8 cellular contexts compared by ENCODE assay signal in the genomic region with DNA sequence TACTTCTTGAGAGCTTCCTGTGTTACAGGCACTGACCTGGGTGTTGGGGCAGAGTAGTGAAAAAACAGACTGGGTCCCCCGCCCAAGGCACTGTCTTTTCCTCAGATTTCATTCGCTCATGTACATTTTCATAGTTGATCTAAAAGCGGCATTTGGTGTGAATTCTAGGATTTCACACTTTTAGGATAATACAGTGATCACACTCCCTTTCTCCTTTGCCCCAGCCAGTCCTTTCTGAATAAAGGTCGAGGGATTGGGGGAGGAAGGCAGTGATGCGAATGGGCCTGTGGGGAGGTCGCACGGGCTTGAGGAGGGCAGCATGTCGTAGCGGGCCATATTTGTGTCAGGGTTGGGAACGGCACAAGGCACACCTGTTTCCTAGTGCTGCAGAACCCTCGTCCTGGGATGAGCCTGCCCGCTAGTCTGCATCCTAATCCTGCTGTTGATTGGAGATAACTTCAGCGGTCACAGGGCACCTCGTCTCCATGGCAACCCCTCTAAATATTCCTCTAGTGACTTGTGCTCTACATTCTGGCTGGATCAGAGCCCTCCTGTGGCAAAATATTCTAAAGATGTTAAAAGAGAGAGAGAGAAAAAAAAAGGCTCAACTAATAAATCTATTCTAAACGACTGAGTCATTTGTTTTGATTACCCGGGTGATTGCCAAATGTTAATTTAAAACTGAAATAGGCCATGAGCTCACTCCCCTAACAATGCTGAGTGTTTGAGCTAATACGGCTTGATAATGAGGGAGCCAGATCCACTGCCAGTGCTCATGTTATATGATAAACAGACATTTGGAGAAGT. TPM values are rescaled to one million over a fixed set of nuclear protein-coding genes. Genes with fewer than 3 reads are reported as not detected.
DNase-seq lines count a peak whose midpoint lies in the region; TF ChIP-seq lines count a peak whose summit lies in the region.

No MANE protein-coding gene starts in this region.

- H3K27me3 ChIP-seq in neural progenitor cell (no peaks in the 10 kb centered on the region), WERI-Rb-1 (ENCODE audit: insufficient read depth, low read depth, severe bottlenecking) (peaks cover 6% of the 10 kb centered on the region)

- H3K4me3 Mint-ChIP-seq in Calu3 (ENCODE audit: low read depth, unreplicated experiment) (no peak overlapping the region), neural progenitor cell (peak overlapping the region; percentile 30)

- H3K4me1 ChIP-seq in neural progenitor cell (peaks cover 13% of the 10 kb centered on the region), OCI-LY7 (ENCODE audit: insufficient read depth, low read length, poor library complexity, severe bottlenecking) (no peaks in the 10 kb centered on the region)

- H3K4me2 ChIP-seq in neural progenitor cell: no peak overlapping the region
- no peak overlapping the region for H3K4me2 ChIP-seq in OCI-LY7 (ENCODE audit: low read length)

- H3K4me1 Mint-ChIP-seq in Calu3 (ENCODE audit: low read depth, unreplicated experiment): peaks cover 9% of the 10 kb centered on the region
- peaks cover 58% of the 10 kb centered on the region for H3K4me1 Mint-ChIP-seq in neural progenitor cell

- H3K36me3 ChIP-seq in neural progenitor cell: no peaks in the 10 kb centered on the region
- no peaks in the 10 kb centered on the region for H3K36me3 ChIP-seq in WERI-Rb-1
- H3K36me3 ChIP-seq in OCI-LY7 (ENCODE audit: insufficient read depth, low read length): no peaks in the 10 kb centered on the region

- H3K36me3 Mint-ChIP-seq in Calu3 (ENCODE audit: insufficient read depth, unreplicated experiment) (no peaks in the 10 kb centered on the region), neural progenitor cell (no peaks in the 10 kb centered on the region)

- H3K4me3 ChIP-seq in neural progenitor cell (no peak overlapping the region), WERI-Rb-1 (ENCODE audit: low read depth, low read length) (no peak overlapping the region), OCI-LY7 (ENCODE audit: low read depth, low read length, poor library complexity, severe bottlenecking) (no peak overlapping the region)

- CTCF ChIA-PET in Calu3 (lab: Charles Lee): no interaction called here
- CTCF ChIA-PET in OCI-LY7 (lab: Charles Lee; ENCODE audit: unreplicated experiment): no interaction called here

- TF ChIP-seq CTCF in Calu3 (IDR thresholded peaks at IDR 0.05; ENCODE audit: unreplicated experiment): no peak
- TF ChIP-seq CTCF in neural progenitor cell (IDR thresholded peaks at IDR 0.05): no peak
- no peak for TF ChIP-seq CTCF in WERI-Rb-1 (IDR thresholded peaks at IDR 0.05; ENCODE audit: low read depth, low read length)
- no peak for TF ChIP-seq CTCF in OCI-LY7 (conservative IDR thresholded peaks at IDR 0.05; ENCODE audit: low read length)

- H2AFZ ChIP-seq in neural progenitor cell (replicated peaks) (no peak overlapping the region), OCI-LY7 (ENCODE audit: low read length) (no peak overlapping the region)

- intact Hi-C loops in Calu3 (cut with micrococcal nuclease; ENCODE audit: unreplicated experiment): loop anchor here (10.0 kb wide), 1 partner anchor 316 kb away; a partner anchor contains a TSS
- intact Hi-C loops in OCI-LY7 (cut with micrococcal nuclease; ENCODE audit: unreplicated experiment): no loop called here

- no peaks in the 10 kb centered on the region for H3F3A ChIP-seq in neural progenitor cell (ENCODE audit: low read depth)

- BruUV-seq in Calu3 (replicated peaks; lab: Mats Ljungman, UMichigan) (no TSS peak), OCI-LY7 (replicated peaks; lab: Mats Ljungman, UMichigan) (no TSS peak)

- H3K9ac ChIP-seq in neural progenitor cell: no peak overlapping the region

- H3K9me2 ChIP-seq in OCI-LY7 (ENCODE audit: insufficient read depth, low read length): no peaks in the 10 kb centered on the region

- POLR2A ChIA-PET in OCI-LY7 (lab: Charles Lee): interaction anchor here (0.7 kb wide), 3 partner anchors 18 to 542 kb away, joined by 3 read pairs; no protein-coding TSS in a partner anchor

- H4K20me1 ChIP-seq in neural progenitor cell (ENCODE audit: low read depth): peaks cover 16% of the 10 kb centered on the region
- H4K20me1 ChIP-seq in OCI-LY7 (ENCODE audit: insufficient read depth, low read length): no peaks in the 10 kb centered on the region

- H3K9me3 ChIP-seq in neural progenitor cell (ENCODE audit: low read depth): no peaks in the 10 kb centered on the region
- no peaks in the 10 kb centered on the region for H3K9me3 ChIP-seq in WERI-Rb-1 (ENCODE audit: severe bottlenecking)
- no peaks in the 10 kb centered on the region for H3K9me3 ChIP-seq in OCI-LY7 (ENCODE audit: low read length)

- H3K27ac Mint-ChIP-seq in Calu3 (ENCODE audit: unreplicated experiment): no peak overlapping the region
- H3K27ac Mint-ChIP-seq in neural progenitor cell: peak overlapping the region; percentile 87

- DNase-seq in Calu3 (peak; percentile 4), NCI-H774 (lab: John Stamatoyannopoulos, UW) (peak; percentile 81), fibroblast of gingiva (ENCODE audit: low read depth) (peak; percentile 97), neural progenitor cell (ENCODE audit: low spot score) (peak; percentile 84), activated T-cell treated with anti-CD3 and anti-CD28 coated beads for 4 hours (no peak), WERI-Rb-1 (no peak), OCI-LY7 (ENCODE audit: low spot score) (no peak)
- DNase-seq in activated naive CD4-positive, alpha-beta T cell (lab: John Stamatoyannopoulos, UW): no peak

- H3K27ac ChIP-seq in neural progenitor cell: no peak overlapping the region
- no peak overlapping the region for H3K27ac ChIP-seq in WERI-Rb-1
- no peak overlapping the region for H3K27ac ChIP-seq in OCI-LY7 (ENCODE audit: low read depth, low read length, poor library complexity, severe bottlenecking)

- H3K27me3 Mint-ChIP-seq in Calu3 (ENCODE audit: unreplicated experiment): peaks cover 44% of the 10 kb centered on the region
- peaks cover 6% of the 10 kb centered on the region for H3K27me3 Mint-ChIP-seq in neural progenitor cell (ENCODE audit: insufficient read depth, low read depth)

- peaks cover 3% of the 10 kb centered on the region for H3K79me2 ChIP-seq in neural progenitor cell (ENCODE audit: low read depth)
- H3K79me2 ChIP-seq in OCI-LY7 (ENCODE audit: insufficient read depth, low read depth, low read length): no peaks in the 10 kb centered on the region

- H3K9me3 Mint-ChIP-seq in Calu3 (ENCODE audit: low read depth, unreplicated experiment) (no peaks in the 10 kb centered on the region), neural progenitor cell (peaks cover 7% of the 10 kb centered on the region)

RNA-seq across cellular contexts. Expression of a gene that starts 21.8 kb away (rescaled TPM):
- total RNA-seq in Calu3 (2022) (0.54 and 0.73 TPM in 2 replicates), neural progenitor cell (ENCODE audit: low replicate concordance) (62.1 and 67.6 TPM in 2 replicates), OCI-LY7 (2022) (1.4 and 2.2 TPM in 2 replicates)
- total RNA-seq in OCI-LY7 (2014; rRNA removed; shearing (Covaris generic)): 0.21 TPM in 1 of 2 replicates, not detected in the other

Comparison
In these comparisons a context has a peak if more than half of its experiments do, and no peak if none do; other contexts are left out.
1. DNase-seq: peak in Calu3 (single experiment), NCI-H774 (single experiment), fibroblast of gingiva (single experiment) and neural progenitor cell (single experiment); none in activated T-cell treated with anti-CD3 and anti-CD28 coated beads for 4 hours (single experiment), activated naive CD4-positive, alpha-beta T cell (0 of 4), WERI-Rb-1 (single experiment) and OCI-LY7 (single experiment).
2. RNA of a gene that starts 21.8 kb away (total RNA-seq): 62.1 to 67.6 TPM in neural progenitor cell; 0.21 to 2.2 TPM in OCI-LY7 and 0.54 to 0.73 TPM in Calu3; every median in the first group is over 10 times any median in the second.